Comparison of ENCODE assay signal across 7 cellular contexts in genomic region chr2:112431587-112432295, GRCh38. TPM values are rescaled to one million over a fixed set of nuclear protein-coding genes. Genes with fewer than 3 reads are reported as not detected.
DNase-seq lines count a peak whose midpoint lies in the region; ATAC-seq and TF ChIP-seq lines count a peak whose summit lies in the region.
"Not testable (repeated sequence)": the region's sequence is repeated elsewhere in the genome, so short reads cannot be mapped to it uniquely, and the experiment has no call there.

No MANE protein-coding gene starts in this region.

- intact Hi-C loops in dendritic cell treated with granulocyte-macrophage colony-stimulating factor and Interleukin-4, amounts not matched to agents 40 ng/mL and 50 ng/mL, for 4 days (cut with micrococcal nuclease): not testable (repeated sequence)

- H3K4me1 Mint-ChIP-seq in T-cell (peaks cover 16 to 32% (median 22%) of the 10 kb centered on the region in 3 donors), glutamatergic neuron (ENCODE audit: low read depth, unreplicated experiment) (peaks cover 15% of the 10 kb centered on the region)
- H3K4me1 Mint-ChIP-seq in activated naive CD4-positive, alpha-beta T cell treated with anti-CD3 and anti-CD28 coated beads, Interleukin-2, amount 50 U/mL, for 24 hours: peaks cover 21% of the 10 kb centered on the region
- H3K4me1 Mint-ChIP-seq in dendritic cell treated with granulocyte-macrophage colony-stimulating factor and Interleukin-4, amounts not matched to agents 40 ng/mL and 50 ng/mL, for 4 days (ENCODE audit: low read depth); mesothelial cell of epicardium: not testable (repeated sequence)

- H3K27ac Mint-ChIP-seq in T-cell; activated naive CD4-positive, alpha-beta T cell treated with anti-CD3 and anti-CD28 coated beads, Interleukin-2, amount 50 U/mL, for 24 hours; mesothelial cell of epicardium: not testable (repeated sequence)
- peak overlapping the region; percentile 89 for H3K27ac Mint-ChIP-seq in dendritic cell treated with granulocyte-macrophage colony-stimulating factor and Interleukin-4, amounts not matched to agents 40 ng/mL and 50 ng/mL, for 4 days
- peak overlapping the region; percentile 33 for H3K27ac Mint-ChIP-seq in glutamatergic neuron (ENCODE audit: unreplicated experiment)

- H3K4me2 ChIP-seq in skeletal muscle satellite cell (ENCODE audit: low read length): peak overlapping the region; percentile 77

- not testable (repeated sequence) for H3K9me3 ChIP-seq in HAP-1; skeletal muscle satellite cell (replicated peaks; ENCODE audit: low read length)

- DNase-seq in HAP-1 (ENCODE audit: low spot score in 2 of 2); T-cell; glutamatergic neuron; mesothelial cell of epicardium (ENCODE audit: low spot score in 2 of 2, unreplicated experiment in 2 of 2): not testable (repeated sequence)

- peak overlapping the region; percentile 82 for H3K4me3 Mint-ChIP-seq in T-cell
- peak overlapping the region; percentile 86 for H3K4me3 Mint-ChIP-seq in activated naive CD4-positive, alpha-beta T cell treated with anti-CD3 and anti-CD28 coated beads, Interleukin-2, amount 50 U/mL, for 24 hours
- H3K4me3 Mint-ChIP-seq in dendritic cell treated with granulocyte-macrophage colony-stimulating factor and Interleukin-4, amounts not matched to agents 40 ng/mL and 50 ng/mL, for 4 days: peak overlapping the region; percentile 82
- peak overlapping the region; percentile 86 for H3K4me3 Mint-ChIP-seq in glutamatergic neuron (ENCODE audit: unreplicated experiment)
- H3K4me3 Mint-ChIP-seq in mesothelial cell of epicardium: peak overlapping the region; percentile 58

- H3K36me3 ChIP-seq in HAP-1 (replicated peaks); skeletal muscle satellite cell (ENCODE audit: insufficient read depth, low read length): not testable (repeated sequence)

- ATAC-seq in T-cell (replicated peaks in 1 of 4): not testable (repeated sequence)

- H3K9ac ChIP-seq in skeletal muscle satellite cell (ENCODE audit: low read depth, low read length): peak overlapping the region; percentile 72

- H3K27me3 Mint-ChIP-seq in T-cell; activated naive CD4-positive, alpha-beta T cell treated with anti-CD3 and anti-CD28 coated beads, Interleukin-2, amount 50 U/mL, for 24 hours; dendritic cell treated with granulocyte-macrophage colony-stimulating factor and Interleukin-4, amounts not matched to agents 40 ng/mL and 50 ng/mL, for 4 days; glutamatergic neuron (ENCODE audit: unreplicated experiment); mesothelial cell of epicardium (ENCODE audit: low read depth): not testable (repeated sequence)

- CTCF ChIA-PET in T-cell (lab: Charles Lee): interaction anchor here in 1 of 2 donors (0.6 kb wide), 1 partner anchor 47 kb away, joined by 3 read pairs; no protein-coding TSS in a partner anchor

- in situ Hi-C loops in HAP-1 (cut with MboI; ENCODE audit: low sequenced_read_pairs): not testable (repeated sequence)

- H3K4me1 ChIP-seq in HAP-1; skeletal muscle satellite cell (ENCODE audit: control insufficient read depth, insufficient read depth, low read length): not testable (repeated sequence)

- not testable (repeated sequence) for H3K36me3 Mint-ChIP-seq in T-cell; activated naive CD4-positive, alpha-beta T cell treated with anti-CD3 and anti-CD28 coated beads, Interleukin-2, amount 50 U/mL, for 24 hours; dendritic cell treated with granulocyte-macrophage colony-stimulating factor and Interleukin-4, amounts not matched to agents 40 ng/mL and 50 ng/mL, for 4 days (ENCODE audit: low read depth); glutamatergic neuron (ENCODE audit: unreplicated experiment); mesothelial cell of epicardium

- not testable (repeated sequence) for TF ChIP-seq CTCF in glutamatergic neuron (IDR thresholded peaks at IDR 0.05; ENCODE audit: partially characterized antibody, unreplicated experiment); mesothelial cell of epicardium (IDR thresholded peaks at IDR 0.05; ENCODE audit: unreplicated experiment)

- not testable (repeated sequence) for H3K27me3 ChIP-seq in HAP-1 (ENCODE audit: low read depth); skeletal muscle satellite cell (ENCODE audit: control insufficient read depth, insufficient read depth, low read length)

- peak overlapping the region; percentile 41 for H3K4me3 ChIP-seq in HAP-1
- peak overlapping the region; percentile 34 for H3K4me3 ChIP-seq in skeletal muscle satellite cell (ENCODE audit: low read length)

- POLR2A ChIA-PET in T-cell (lab: Charles Lee): interaction anchor here in 1 of 2 donors (0.7 kb wide), 1 partner anchor 382 kb away, joined by 3 read pairs; no protein-coding TSS in a partner anchor

- not testable (repeated sequence) for H3K9me3 Mint-ChIP-seq in T-cell; activated naive CD4-positive, alpha-beta T cell treated with anti-CD3 and anti-CD28 coated beads, Interleukin-2, amount 50 U/mL, for 24 hours; dendritic cell treated with granulocyte-macrophage colony-stimulating factor and Interleukin-4, amounts not matched to agents 40 ng/mL and 50 ng/mL, for 4 days; glutamatergic neuron (ENCODE audit: unreplicated experiment); mesothelial cell of epicardium

RNA-seq across cellular contexts. Expression of gene RGPD8, which starts 1.7 kb away (rescaled TPM):
- total RNA-seq in T-cell (10 to 100 TPM; 10.8 to 61.4 (median 20.7) TPM), glutamatergic neuron (ENCODE audit: unreplicated experiment) (29.3 TPM), mesothelial cell of epicardium (12.8 to 14.6 TPM (median 13.7 TPM) in 3 replicates)
- total RNA-seq in skeletal muscle satellite cell (2012; rRNA removed): 8.1 and 9.2 TPM in 2 replicates

RNA-seq across cellular contexts. Expression of gene TTL, which starts 50.2 kb away (rescaled TPM):
- 10 to 100 TPM; 11.9 to 23.3 (median 20.2) TPM for total RNA-seq in T-cell
- 126 TPM for total RNA-seq in glutamatergic neuron (ENCODE audit: unreplicated experiment)
- 42.9 to 45.1 TPM (median 43.1 TPM) in 3 replicates for total RNA-seq in mesothelial cell of epicardium
- total RNA-seq in skeletal muscle satellite cell (2012; rRNA removed): 39.5 and 53.2 TPM in 2 replicates
